Comparison of ENCODE assay signal across 9 cellular contexts in genomic region chr2:236550701-236551465, GRCh38. TPM values are rescaled to one million over a fixed set of nuclear protein-coding genes. Genes with fewer than 3 reads are reported as not detected.
DNase-seq lines count a peak whose midpoint lies in the region; ATAC-seq, FAIRE-seq and TF ChIP-seq lines count a peak whose summit lies in the region.
"Had no signal": no experiment of that assay in that cellular context is flagged by ENCODE, and none has a peak within 500 bp of the region (broad histone marks: within the 10 kb centered on the region; RNA-seq: fewer than 3 reads in every experiment).

No MANE protein-coding gene starts in this region.

- no peak for FAIRE-seq in pancreas (lab: Jason Lieb, UNC)

- H3K36me3 ChIP-seq in pancreas = no peaks in the 10 kb centered on the region

- 80 to 87% methylated on average over 13 of the region's 13 CpGs for WGBS in pancreas, 2 donors

- no peaks in the 10 kb centered on the region for H3K9me3 ChIP-seq in pancreas

- peak; percentile 62 for ATAC-seq in GM18511 (IDR thresholded peaks at IDR 0.05; ENCODE audit: unreplicated experiment)
- ATAC-seq in GM21367 (IDR thresholded peaks at IDR 0.05; ENCODE audit: unreplicated experiment) = peak; percentile 38
- ATAC-seq in HG03139 (IDR thresholded peaks at IDR 0.05; ENCODE audit: unreplicated experiment) = peak; percentile 44
- ATAC-seq in pancreas = no peak

- no peak overlapping the region for H3K4me3 ChIP-seq in pancreas

- H3K27me3 ChIP-seq in pancreas = no peaks in the 10 kb centered on the region

- TF ChIP-seq CTCF in pancreas (IDR thresholded peaks at IDR 0.05) = no peak

- DNase-seq in germinal center (ENCODE audit: low spot score) = peak; percentile 63
- no peak for DNase-seq in pancreas
- DNase-seq in NCI-H2107 (lab: John Stamatoyannopoulos, UW) = no peak
- no peak for DNase-seq in globus pallidus (ENCODE audit: low spot score)
- no peak for DNase-seq in NK-92 (lab: John Stamatoyannopoulos, UW; ENCODE audit: unreplicated experiment)
- DNase-seq: activated CD8-positive, alpha-beta memory T cell treated with anti-CD3 and anti-CD28 coated beads, Interleukin-2, amount 50 U/mL, for 4 hours had no signal

- no peak overlapping the region for H3K27ac ChIP-seq in pancreas

- no peaks in the 10 kb centered on the region for H3K4me1 ChIP-seq in pancreas

- intact Hi-C loops in pancreas (cut with DNase I) = no loop called here

RNA-seq across cellular contexts. Expression of gene ACKR3, which starts 18.7 kb away (rescaled TPM):
- 10 to 100 TPM in 5 of 6 donors, 1 to 10 TPM in 1; 9.1 to 30.3 (median 15.6) TPM for total RNA-seq in pancreas
- polyA plus RNA-seq in pancreas = 10 to 100 TPM in 1 of 2 donors, 1 to 10 TPM in 1; 6.2 to 12.6 TPM

Comparison
In these comparisons a context has a peak if more than half of its experiments do, and no peak if none do; other contexts are left out.
1. ATAC-seq: peak in GM18511 (single experiment), GM21367 (single experiment) and HG03139 (single experiment); none in pancreas (0 of 4).